In genomic region chr7:93715234-93715633, GRCh38 we compare ENCODE assay signal across 8 cellular contexts.
DNase-seq lines count a peak whose midpoint lies in the region; ATAC-seq and TF ChIP-seq lines count a peak whose summit lies in the region.

No MANE protein-coding gene starts in this region.

- peak; percentile 64 for ATAC-seq in HG03108 (IDR thresholded peaks at IDR 0.05; ENCODE audit: unreplicated experiment)
- ATAC-seq in gastroesophageal sphincter: no peak

- POLR2A ChIA-PET in RWPE1 (lab: Yijun Ruan, JAX; ENCODE audit: low non-redundant PET): no interaction called here

- TF ChIP-seq CTCF in RWPE1 (conservative IDR thresholded peaks at IDR 0.05; ENCODE audit: low read depth): peak; percentile 65
- TF ChIP-seq CTCF in endothelial cell (IDR thresholded peaks at IDR 0.05; ENCODE audit: unreplicated experiment): peak; percentile 68
- TF ChIP-seq CTCF in nephron progenitor cell (IDR thresholded peaks at IDR 0.05): peak; percentile 81
- peak in 1 of 4 experiments; percentile 37 for TF ChIP-seq CTCF in gastroesophageal sphincter (IDR thresholded peaks at IDR 0.05)

- H3K9me3 ChIP-seq in gastroesophageal sphincter: no peaks in the 10 kb centered on the region

- H3K4me1 ChIP-seq in gastroesophageal sphincter: no peaks in the 10 kb centered on the region

- DNase-seq in DMS53 (lab: John Stamatoyannopoulos, UW) (peak; percentile 48), DMS53 treated with DMSO at 0.1 percent for 48 hours (lab: John Stamatoyannopoulos, UW; ENCODE audit: unreplicated experiment) (no peak), RWPE1 (ENCODE audit: low spot score) (peak; percentile 33), endothelial cell (ENCODE audit: low spot score) (peak; percentile 75), nephron progenitor cell (peak; percentile 79), NCI-H1436 treated with DMSO at 0.1 percent for 48 hours (lab: John Stamatoyannopoulos, UW) (no peak)

- H3K36me3 Mint-ChIP-seq in endothelial cell (ENCODE audit: low read depth, unreplicated experiment): no peaks in the 10 kb centered on the region
- no peaks in the 10 kb centered on the region for H3K36me3 Mint-ChIP-seq in nephron progenitor cell (ENCODE audit: low read depth)

- H3K27me3 ChIP-seq in gastroesophageal sphincter: no peaks in the 10 kb centered on the region

- no peak for TF ChIP-seq POLR2A in gastroesophageal sphincter (IDR thresholded peaks at IDR 0.05)

- H3K4me3 Mint-ChIP-seq in endothelial cell (ENCODE audit: unreplicated experiment) (no peak overlapping the region), nephron progenitor cell (no peak overlapping the region)

- H3K4me1 Mint-ChIP-seq in endothelial cell (ENCODE audit: unreplicated experiment) (no peaks in the 10 kb centered on the region), nephron progenitor cell (no peaks in the 10 kb centered on the region)

- WGBS in gastroesophageal sphincter (ENCODE audit: low coverage in 1 of 2), 2 donors: 19 to 39% methylated on average over 6 of the region's 6 CpGs

- no peak overlapping the region for H3K27ac Mint-ChIP-seq in endothelial cell (ENCODE audit: unreplicated experiment)
- no peak overlapping the region for H3K27ac Mint-ChIP-seq in nephron progenitor cell

- H3K27ac ChIP-seq in RWPE1 (no peak overlapping the region), gastroesophageal sphincter (no peak overlapping the region)

- H3K27me3 Mint-ChIP-seq in endothelial cell (ENCODE audit: unreplicated experiment) (peaks cover 2% of the 10 kb centered on the region), nephron progenitor cell (ENCODE audit: low read depth, poor library complexity) (peaks cover 11% of the 10 kb centered on the region)

- H3K9me3 Mint-ChIP-seq in endothelial cell (ENCODE audit: unreplicated experiment): no peaks in the 10 kb centered on the region
- no peaks in the 10 kb centered on the region for H3K9me3 Mint-ChIP-seq in nephron progenitor cell

- CTCF ChIA-PET in RWPE1 (lab: Yijun Ruan, JAX): interaction anchor here (0.8 kb wide), 1 partner anchor 412 kb away, joined by 3 read pairs; no protein-coding TSS in a partner anchor

- H3K36me3 ChIP-seq in gastroesophageal sphincter: no peaks in the 10 kb centered on the region

- no peak overlapping the region for H3K4me3 ChIP-seq in gastroesophageal sphincter

- TF ChIP-seq EP300 in gastroesophageal sphincter (IDR thresholded peaks at IDR 0.05): no peak

Comparison
In these comparisons a context has a peak if more than half of its experiments do, and no peak if none do; other contexts are left out.
1. DNase-seq: peak in DMS53 (single experiment), RWPE1 (single experiment), endothelial cell (single experiment) and nephron progenitor cell (single experiment); none in DMS53 treated with DMSO at 0.1 percent for 48 hours (single experiment) and NCI-H1436 treated with DMSO at 0.1 percent for 48 hours (single experiment).